In the genomic region with DNA sequence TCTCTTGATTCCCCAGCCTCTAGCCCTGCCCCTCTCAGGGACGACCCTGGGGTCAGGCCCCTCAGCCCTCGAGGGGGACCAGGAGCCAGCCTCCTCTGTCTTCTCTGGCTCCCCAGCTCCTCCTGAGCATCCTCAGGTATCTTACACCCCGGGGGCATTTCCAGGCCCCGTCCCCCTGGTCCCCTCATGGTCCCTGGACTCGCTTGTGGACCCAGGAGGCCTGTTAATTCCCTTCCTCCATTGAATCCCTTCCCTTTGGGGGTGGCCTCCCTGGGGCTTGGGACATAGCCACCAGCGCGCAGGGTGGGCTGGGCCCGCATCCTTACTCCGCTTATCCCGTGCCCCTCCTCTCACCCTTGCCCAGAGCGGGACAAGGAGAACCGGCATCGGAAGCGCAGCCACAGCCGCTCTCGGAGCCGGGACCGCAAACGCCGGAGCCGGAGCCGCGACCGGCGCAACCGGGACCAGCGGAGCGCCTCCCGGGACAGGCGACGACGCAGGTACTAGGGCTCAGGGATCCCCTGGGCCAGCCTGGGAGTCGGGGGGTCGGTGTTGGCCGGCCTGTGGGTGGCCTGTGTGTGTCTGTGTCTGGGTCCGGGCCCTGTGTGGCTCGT, we compare ENCODE assay signal across 14 cellular contexts. TPM values are rescaled to one million over a fixed set of nuclear protein-coding genes. Genes with fewer than 3 reads are reported as not detected.
DNase-seq lines count a peak whose midpoint lies in the region; ATAC-seq and TF ChIP-seq lines count a peak whose summit lies in the region.
"Had no signal": no experiment of that assay in that cellular context is flagged by ENCODE, and none has a peak within 500 bp of the region (broad histone marks: within the 10 kb centered on the region; RNA-seq: fewer than 3 reads in every experiment).

No MANE protein-coding gene starts in this region.

- intact Hi-C loops in testis (cut with DNase I; ENCODE audit: low total_unique reads) (no loop called here), ascending aorta (cut with DNase I) (loop anchor here (10.0 kb wide), 2 partner anchors 544 to 1464 kb away; partner anchors contain the start of genes PPP1R12C and TSEN34)

- H3K4me1 Mint-ChIP-seq in activated naive CD4-positive, alpha-beta T cell treated with anti-CD3 and anti-CD28 coated beads, Interleukin-2, amount 10 ng/mL, durations not matched to agents 7 days and 5 days, result peaks cover 42% of the 10 kb centered on the region

- H3K4me3 ChIP-seq in SU-DHL-6 (ENCODE audit: insufficient read depth, low read length, poor library complexity, severe bottlenecking), result no peak overlapping the region
- H3K4me3 ChIP-seq in iPS-20b (ENCODE audit: low read length), result no peak overlapping the region
- H3K4me3 ChIP-seq in testis, result no peak overlapping the region
- no peak overlapping the region for H3K4me3 ChIP-seq in ascending aorta
- H3K4me3 ChIP-seq in brain microvascular endothelial cell (ENCODE audit: low read depth, low read length), result no peak overlapping the region

- H3K9me3 ChIP-seq in SU-DHL-6 (ENCODE audit: insufficient read depth, low read length) (no peaks in the 10 kb centered on the region), iPS-20b (ENCODE audit: insufficient read depth, low read depth, low read length) (no peaks in the 10 kb centered on the region), testis (no peaks in the 10 kb centered on the region), ascending aorta (no peaks in the 10 kb centered on the region)
- H3K9me3 ChIP-seq: lower lobe of right lung had no signal

- peaks cover 19% of the 10 kb centered on the region for H3K36me3 ChIP-seq in SU-DHL-6 (ENCODE audit: low read length)
- peaks cover 63% of the 10 kb centered on the region for H3K36me3 ChIP-seq in iPS-20b (ENCODE audit: insufficient read depth, low read depth, low read length)
- H3K36me3 ChIP-seq in testis (ENCODE audit: low read depth, missing control alignments), result no peaks in the 10 kb centered on the region
- H3K36me3 ChIP-seq in ascending aorta, result peaks cover 49% of the 10 kb centered on the region in 2 donors
- H3K36me3 ChIP-seq in brain microvascular endothelial cell (replicated peaks), result peaks cover 42% of the 10 kb centered on the region

- TF ChIP-seq POLR2A in testis (IDR thresholded peaks at IDR 0.05), result no peak

- peak overlapping the region; percentile 93; the same call in 1 of the 2 replicates for H3K9ac ChIP-seq in SU-DHL-6 (ENCODE audit: low read length)
- 0 out of 2 replicates have a peak overlapping the region, but pooled peaks have one; percentile 30 for H3K9ac ChIP-seq in iPS-20b (ENCODE audit: low read depth, low read length)

- ATAC-seq in activated naive CD4-positive, alpha-beta T cell treated with anti-CD3 and anti-CD28 coated beads, Interleukin-2, amount 50 U/mL, for 72 hours, result no peak
- ATAC-seq: activated CD4-positive, CD25-positive, alpha-beta regulatory T cell treated with anti-CD3 and anti-CD28 coated beads, Interleukin-2, amount 50 U/mL, for 24 hours; esophagus mucosa; lower lobe of right lung had no signal

- WGBS in testis, 2 donors, result 79 to 80% methylated on average over 8 to 37 of the region's 37 CpGs

- in situ Hi-C loops in brain microvascular endothelial cell (cut with HindIII; ENCODE audit: low pct_ligation_motif_present, low sequenced_read_pairs), result no loop called here

- peaks cover 18% of the 10 kb centered on the region for H3K4me1 ChIP-seq in iPS-20b (ENCODE audit: insufficient read depth, low read length)
- peaks cover 65% of the 10 kb centered on the region for H3K4me1 ChIP-seq in testis
- H3K4me1 ChIP-seq in ascending aorta, result peaks cover 21 to 41% of the 10 kb centered on the region in 2 donors

- peaks cover 46 to 58% of the 10 kb centered on the region in 2 donors for H3K36me3 Mint-ChIP-seq in activated naive CD4-positive, alpha-beta T cell treated with anti-CD3 and anti-CD28 coated beads, Interleukin-2, amount 50 U/mL, for 72 hours
- peaks cover 49% of the 10 kb centered on the region for H3K36me3 Mint-ChIP-seq in activated naive CD4-positive, alpha-beta T cell treated with anti-CD3 and anti-CD28 coated beads, Interleukin-2, amount 10 ng/mL, durations not matched to agents 7 days and 5 days

- peak overlapping the region; percentile 94 for H3K4me2 ChIP-seq in SU-DHL-6 (ENCODE audit: low read depth, low read length, poor library complexity, severe bottlenecking)

- no peak overlapping the region for H2AFZ ChIP-seq in SU-DHL-6 (ENCODE audit: low read depth, low read length, severe bottlenecking)

- peaks cover 3% of the 10 kb centered on the region; the same call in 1 of the 2 replicates for H3F3A ChIP-seq in SU-DHL-6 (ENCODE audit: insufficient read depth)

- no peaks in the 10 kb centered on the region for H3K9me2 ChIP-seq in SU-DHL-6 (replicated peaks; ENCODE audit: insufficient read depth, low read length)

- DNase-seq in activated naive CD4-positive, alpha-beta T cell treated with anti-CD3 and anti-CD28 coated beads, Interleukin-2, amount 50 U/mL, for 72 hours (ENCODE audit: low spot score in 2 of 2), result no peak
- no peak for DNase-seq in activated naive CD4-positive, alpha-beta T cell treated with anti-CD3 and anti-CD28 coated beads, Interleukin-2, amount 10 ng/mL, durations not matched to agents 7 days and 5 days
- DNase-seq in testis, result no peak
- DNase-seq in ascending aorta (ENCODE audit: low spot score in 2 of 2), result no peak
- no peak for DNase-seq in HK-2 (ENCODE audit: unreplicated experiment)
- no peak for DNase-seq in brain microvascular endothelial cell
- DNase-seq: KBM-7, lower lobe of right lung, NCI-H2029, NCI-H82 had no signal

- peak overlapping the region; percentile 51 to 94 for H3K27ac Mint-ChIP-seq in activated naive CD4-positive, alpha-beta T cell treated with anti-CD3 and anti-CD28 coated beads, Interleukin-2, amount 50 U/mL, for 72 hours
- H3K27ac Mint-ChIP-seq in activated naive CD4-positive, alpha-beta T cell treated with anti-CD3 and anti-CD28 coated beads, Interleukin-2, amount 10 ng/mL, durations not matched to agents 7 days and 5 days, result no peak overlapping the region

- peaks cover 25% of the 10 kb centered on the region; the same call in 1 of the 2 replicates for H4K20me1 ChIP-seq in SU-DHL-6 (ENCODE audit: low read depth, low read length)

- no peak overlapping the region for H3K4me3 Mint-ChIP-seq in activated naive CD4-positive, alpha-beta T cell treated with anti-CD3 and anti-CD28 coated beads, Interleukin-2, amount 10 ng/mL, durations not matched to agents 7 days and 5 days

- H3K27ac ChIP-seq in SU-DHL-6 (ENCODE audit: low read depth, low read length), result no peak overlapping the region
- no peak overlapping the region for H3K27ac ChIP-seq in iPS-20b (ENCODE audit: low read length)
- H3K27ac ChIP-seq in testis, result peak overlapping the region; percentile 66 to 69
- H3K27ac ChIP-seq in ascending aorta, result no peak overlapping the region
- no peak overlapping the region for H3K27ac ChIP-seq in brain microvascular endothelial cell
- H3K27ac ChIP-seq: lower lobe of right lung had no signal

- H3K27me3 ChIP-seq in SU-DHL-6 (ENCODE audit: low read length) (no peaks in the 10 kb centered on the region), iPS-20b (ENCODE audit: insufficient read depth, low read length) (no peaks in the 10 kb centered on the region), testis (no peaks in the 10 kb centered on the region), ascending aorta (no peaks in the 10 kb centered on the region), brain microvascular endothelial cell (replicated peaks) (no peaks in the 10 kb centered on the region)

- CTCF ChIA-PET in activated naive CD4-positive, alpha-beta T cell treated with anti-CD3 and anti-CD28 coated beads, Interleukin-2, amount 10 ng/mL, durations not matched to agents 7 days and 5 days (lab: Charles Lee), result interaction anchor here (1.0 kb wide), 1 partner anchor 13 kb away, joined by 3 read pairs; no protein-coding TSS in a partner anchor

- H3K27me3 Mint-ChIP-seq in activated naive CD4-positive, alpha-beta T cell treated with anti-CD3 and anti-CD28 coated beads, Interleukin-2, amount 10 ng/mL, durations not matched to agents 7 days and 5 days, result no peaks in the 10 kb centered on the region

- TF ChIP-seq CTCF in SU-DHL-6 (IDR thresholded peaks at IDR 0.05; ENCODE audit: insufficient read depth, low read length, poor library complexity, severe bottlenecking), result no peak
- no peak for TF ChIP-seq CTCF in testis (IDR thresholded peaks at IDR 0.05)
- TF ChIP-seq CTCF in ascending aorta (IDR thresholded peaks at IDR 0.05), result no peak
- no peak for TF ChIP-seq CTCF in brain microvascular endothelial cell (IDR thresholded peaks at IDR 0.05; ENCODE audit: low read depth, low read length, missing control alignments)

- H3K9me3 Mint-ChIP-seq in activated naive CD4-positive, alpha-beta T cell treated with anti-CD3 and anti-CD28 coated beads, Interleukin-2, amount 50 U/mL, for 72 hours, result no peaks in the 10 kb centered on the region
- H3K9me3 Mint-ChIP-seq in activated naive CD4-positive, alpha-beta T cell treated with anti-CD3 and anti-CD28 coated beads, Interleukin-2, amount 10 ng/mL, durations not matched to agents 7 days and 5 days, result no peaks in the 10 kb centered on the region

- H3K79me2 ChIP-seq in SU-DHL-6 (ENCODE audit: insufficient read depth, low read length), result peaks cover 86% of the 10 kb centered on the region

RNA-seq across cellular contexts. Expression of gene U2AF2, which starts 4.1 kb away (rescaled TPM):
- total RNA-seq in activated naive CD4-positive, alpha-beta T cell treated with anti-CD3 and anti-CD28 coated beads, Interleukin-2, amount 50 U/mL, for 72 hours, result 100 to 1,000 TPM; 270 to 312 TPM
- total RNA-seq in testis (100 to 1,000 TPM; 264 to 281 TPM), ascending aorta (221 TPM)
- 163 TPM for polyA plus RNA-seq in testis (ENCODE audit: insufficient read depth, low read depth, low replicate concordance)

RNA-seq across cellular contexts. Expression of gene CCDC106, which starts 10.9 kb away (rescaled TPM):
- 10 to 100 TPM in 1 of 2 donors, 1 to 10 TPM in 1; 2.9 to 13.6 TPM for total RNA-seq in activated naive CD4-positive, alpha-beta T cell treated with anti-CD3 and anti-CD28 coated beads, Interleukin-2, amount 50 U/mL, for 72 hours
- total RNA-seq in testis (10 to 100 TPM; 57.0 to 84.9 TPM), ascending aorta (27.6 TPM)
- polyA plus RNA-seq in testis (ENCODE audit: insufficient read depth, low read depth, low replicate concordance), result 34.5 TPM

RNA-seq across cellular contexts. Expression of gene ZNF581, which starts 15.5 kb away (rescaled TPM):
- 10 to 100 TPM; 39.9 to 40.0 TPM for total RNA-seq in activated naive CD4-positive, alpha-beta T cell treated with anti-CD3 and anti-CD28 coated beads, Interleukin-2, amount 50 U/mL, for 72 hours
- 10 to 100 TPM; 17.3 to 31.2 TPM for total RNA-seq in testis
- 18.4 TPM for polyA plus RNA-seq in testis (ENCODE audit: insufficient read depth, low read depth, low replicate concordance)
- total RNA-seq in ascending aorta, result 12.1 TPM

RNA-seq across cellular contexts. Expression of gene EPN1, which starts 16.1 kb away (rescaled TPM):
- total RNA-seq in activated naive CD4-positive, alpha-beta T cell treated with anti-CD3 and anti-CD28 coated beads, Interleukin-2, amount 50 U/mL, for 72 hours, result 10 to 100 TPM; 23.1 to 46.4 TPM
- total RNA-seq in testis, result 100 to 1,000 TPM; 176 to 303 TPM
- 134 TPM for polyA plus RNA-seq in testis (ENCODE audit: insufficient read depth, low read depth, low replicate concordance)
- total RNA-seq in ascending aorta, result 122 TPM

RNA-seq across cellular contexts. Expression of gene ZNF580, which starts 18.2 kb away (rescaled TPM):
- total RNA-seq in activated naive CD4-positive, alpha-beta T cell treated with anti-CD3 and anti-CD28 coated beads, Interleukin-2, amount 50 U/mL, for 72 hours, result 10 to 100 TPM; 18.2 to 33.9 TPM
- total RNA-seq in testis, result 10 to 100 TPM; 37.6 to 38.0 TPM
- 21.7 TPM for polyA plus RNA-seq in testis (ENCODE audit: insufficient read depth, low read depth, low replicate concordance)
- total RNA-seq in ascending aorta, result 163 TPM

Comparison
In these comparisons a context has a peak if more than half of its experiments do, and no peak if none do; other contexts are left out.
1. H3K27ac ChIP-seq: peak in testis (2 of 2); none in SU-DHL-6 (single experiment), iPS-20b (single experiment), ascending aorta (0 of 2) and brain microvascular endothelial cell (single experiment).